In genomic region chr5:172800088-172800551, GRCh38 we compare ENCODE assay signal across 1 cellular context.
TF ChIP-seq lines count a peak whose summit lies in the region.

No MANE protein-coding gene starts in this region.

TF ChIP-seq in GM23338, 12 proteins besides CTCF, POLR2A, EP300 and RAD21 (continued from another document):
- TF ChIP-seq ZNF462 (CRISPR knock-in tag; IDR thresholded peaks at IDR 0.05): no peak
- TF ChIP-seq REST (IDR thresholded peaks at IDR 0.05; ENCODE audit: unreplicated experiment): no peak
- TF ChIP-seq ZNF114 (CRISPR knock-in tag; IDR thresholded peaks at IDR 0.05): no peak
